In the genomic region with DNA sequence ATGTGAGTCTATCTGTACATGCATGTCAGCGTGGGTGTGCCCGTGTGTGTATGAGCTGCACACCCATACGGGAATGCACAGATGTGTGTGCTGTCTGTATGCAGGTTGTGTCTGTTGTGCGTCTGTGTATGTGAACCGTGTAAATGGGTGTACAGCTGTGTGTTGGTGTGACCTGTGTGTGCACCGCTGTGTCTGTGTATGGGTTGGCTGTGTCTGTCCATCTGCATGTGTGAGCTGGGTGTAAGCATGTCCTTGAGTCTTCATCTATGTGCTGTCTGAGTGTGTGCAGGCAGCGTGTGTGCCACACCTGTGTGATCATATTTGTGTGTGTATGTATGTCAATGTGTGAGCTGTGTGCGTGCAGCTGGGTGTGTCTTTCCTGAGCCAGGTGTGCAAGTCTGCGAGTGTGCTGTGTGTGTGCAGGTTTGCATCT, we compare ENCODE assay signal across 10 cellular contexts. TPM values are rescaled to one million over a fixed set of nuclear protein-coding genes. Genes with fewer than 3 reads are reported as not detected.
DNase-seq lines count a peak whose midpoint lies in the region; ATAC-seq, FAIRE-seq and TF ChIP-seq lines count a peak whose summit lies in the region.
"Had no signal": no experiment of that assay in that cellular context is flagged by ENCODE, and none has a peak within 500 bp of the region (broad histone marks: within the 10 kb centered on the region; RNA-seq: fewer than 3 reads in every experiment).

No MANE protein-coding gene starts in this region.

- H3K4me1 ChIP-seq in HCT116 (ENCODE audit: control insufficient read depth in 1 of 2, insufficient read depth in 2 of 2, low read length in 2 of 2): peaks cover 24 to 45% of the 10 kb centered on the region in 2 experiments
- peaks cover 8% of the 10 kb centered on the region for H3K4me1 ChIP-seq in ectodermal cell (ENCODE audit: control insufficient read depth, insufficient read depth, low read length)

- TF ChIP-seq POLR2A in HCT116 (IDR thresholded peaks at IDR 0.05; ENCODE audit: borderline replicate concordance, extremely low read depth, insufficient read depth, insufficient read length): no peak

- POLR2A ChIA-PET in HCT116 (lab: Charles Lee): no interaction called here

- H3K9me2 ChIP-seq in HCT116 (ENCODE audit: insufficient read depth): no peaks in the 10 kb centered on the region

- H3K4me3 ChIP-seq in HCT116 (replicated peaks in 1 of 2; ENCODE audit: low read depth in 1 of 2, low read length in 2 of 2) (no peak overlapping the region), ectodermal cell (ENCODE audit: insufficient read depth, low read depth, low read length) (peak overlapping the region; percentile 98)

- H3K27ac ChIP-seq in 22Rv1: peak overlapping the region; percentile 63
- no peak overlapping the region for H3K27ac ChIP-seq in HCT116 (ENCODE audit: low read depth, low read length)
- H3K27ac ChIP-seq in ectodermal cell (ENCODE audit: insufficient read depth, low read depth, low read length, poor library complexity, severe bottlenecking): peak overlapping the region; percentile 6

- H3K9me3 ChIP-seq in HCT116 (ENCODE audit: control insufficient read depth in 1 of 2, insufficient read depth in 1 of 2, low read depth in 1 of 2, low read length in 2 of 2) (no peaks in the 10 kb centered on the region), ectodermal cell (ENCODE audit: control insufficient read depth, low read length) (no peaks in the 10 kb centered on the region)

- FAIRE-seq in D721Med (lab: Jason Lieb, UNC): no peak
- FAIRE-seq: islet of Langerhans had no signal

- no peaks in the 10 kb centered on the region for H3K79me2 ChIP-seq in HCT116 (ENCODE audit: insufficient read depth, low read length)

- H3K27ac Mint-ChIP-seq in natural killer cell treated with Interleukin-12 subunit alpha and Interleukin-12 subunit beta and Interleukin-15 and Interleukin-18, amount 100 ng/mL, for 72 hours: no peak overlapping the region

- no peak overlapping the region for H3K9ac ChIP-seq in HCT116 (ENCODE audit: low read length)

- BruUV-seq in HCT116 (replicated peaks; lab: Mats Ljungman, UMichigan): TSS peak; percentile 56

- H3K36me3 ChIP-seq in HCT116 (ENCODE audit: control insufficient read depth in 1 of 2, insufficient read depth in 2 of 2, low read length in 2 of 2) (peaks cover 0 to 3% of the 10 kb centered on the region in 2 experiments; a peak in 2 of 4 replicates), ectodermal cell (ENCODE audit: control insufficient read depth, insufficient read depth, low read length) (peaks cover 4% of the 10 kb centered on the region)

- no peak overlapping the region for H2AFZ ChIP-seq in HCT116 (ENCODE audit: low read depth, low read length, poor library complexity, severe bottlenecking)

- no peak for ATAC-seq in HCT116
- no peak for ATAC-seq in natural killer cell treated with Interleukin-12 subunit alpha and Interleukin-12 subunit beta and Interleukin-15 and Interleukin-18, amount 100 ng/mL, for 72 hours
- ATAC-seq in GM18517 (IDR thresholded peaks at IDR 0.05; ENCODE audit: unreplicated experiment): no peak

- TF ChIP-seq CTCF in 22Rv1 (IDR thresholded peaks at IDR 0.05): no peak
- no peak for TF ChIP-seq CTCF in HCT116 (IDR thresholded peaks at IDR 0.05 in 2 of 3, conservative IDR thresholded peaks at IDR 0.05 in 1 of 3; ENCODE audit: borderline replicate concordance in 1 of 3, insufficient read depth in 1 of 3, low read depth in 2 of 3, low read length in 2 of 3)
- no peak for TF ChIP-seq CTCF in D721Med (IDR thresholded peaks at IDR 0.05; ENCODE audit: insufficient read depth, missing control alignments)

- H3K9me3 Mint-ChIP-seq in natural killer cell treated with Interleukin-12 subunit alpha and Interleukin-12 subunit beta and Interleukin-15 and Interleukin-18, amount 100 ng/mL, for 72 hours: no peaks in the 10 kb centered on the region

- intact Hi-C loops in HCT116 (cut with micrococcal nuclease): no loop called here

- H3K27me3 Mint-ChIP-seq in natural killer cell treated with Interleukin-12 subunit alpha and Interleukin-12 subunit beta and Interleukin-15 and Interleukin-18, amount 100 ng/mL, for 72 hours: peaks cover 37 to 44% of the 10 kb centered on the region in 2 donors

- DNase-seq in HCT116 (ENCODE audit: low read depth, low spot score): no peak
- no peak for DNase-seq in natural killer cell treated with Interleukin-12 subunit alpha and Interleukin-12 subunit beta and Interleukin-15 and Interleukin-18, amount 100 ng/mL, for 72 hours (ENCODE audit: low spot score)
- no peak for DNase-seq in NCI-H524 (lab: John Stamatoyannopoulos, UW)
- no peak for DNase-seq in D721Med (ENCODE audit: insufficient read length, low spot score)
- DNase-seq in NCI-H748 treated with DMSO at 0.1 percent for 48 hours (lab: John Stamatoyannopoulos, UW): no peak

- RAD21 ChIA-PET in HCT116 (lab: Charles Lee; ENCODE audit: low non-redundant PET in 1 of 2, low total read pairs in 2 of 2, uncharacterized antibody in 2 of 2, unreplicated experiment in 2 of 2): interaction anchor here in 1 of 2 experiments (0.6 kb wide), 1 partner anchor 56 kb away, joined by 3 read pairs; no protein-coding TSS in a partner anchor

- H3K4me3 Mint-ChIP-seq in natural killer cell treated with Interleukin-12 subunit alpha and Interleukin-12 subunit beta and Interleukin-15 and Interleukin-18, amount 100 ng/mL, for 72 hours: peak overlapping the region; percentile 3

- no peaks in the 10 kb centered on the region for H4K20me1 ChIP-seq in HCT116 (ENCODE audit: insufficient read depth)

- no peaks in the 10 kb centered on the region for H3K27me3 ChIP-seq in HCT116 (ENCODE audit: insufficient read depth, low read length)
- no peaks in the 10 kb centered on the region for H3K27me3 ChIP-seq in ectodermal cell (ENCODE audit: control insufficient read depth, insufficient read depth, low read length, poor library complexity, severe bottlenecking)

- CTCF ChIA-PET in HCT116 (lab: Charles Lee): no interaction called here

- 0 out of 2 replicates have a peak overlapping the region, but pooled peaks have one; percentile 91 for H3K4me2 ChIP-seq in HCT116 (ENCODE audit: low read length)

- 83 to 85% methylated on average over 9 of the region's 9 CpGs for WGBS in ectodermal cell, 2 experiments

- no peak for TF ChIP-seq RAD21 in HCT116 (IDR thresholded peaks at IDR 0.05; ENCODE audit: low read depth)

- H3K4me1 Mint-ChIP-seq in natural killer cell treated with Interleukin-12 subunit alpha and Interleukin-12 subunit beta and Interleukin-15 and Interleukin-18, amount 100 ng/mL, for 72 hours (ENCODE audit: low read depth in 2 of 2): peaks cover 15 to 19% of the 10 kb centered on the region in 2 donors

- H3K36me3 Mint-ChIP-seq in natural killer cell treated with Interleukin-12 subunit alpha and Interleukin-12 subunit beta and Interleukin-15 and Interleukin-18, amount 100 ng/mL, for 72 hours: no peaks in the 10 kb centered on the region

TF ChIP-seq in HCT116, 20 proteins besides CTCF, POLR2A, EP300 and RAD21 (continues in another document):
- TF ChIP-seq CBX3 (IDR thresholded peaks at IDR 0.05; ENCODE audit: low read depth): no peak
- TF ChIP-seq SP1 (IDR thresholded peaks at IDR 0.05; ENCODE audit: low read depth): no peak
- no peak for TF ChIP-seq ATF3 (IDR thresholded peaks at IDR 0.05)
- no peak for TF ChIP-seq ELF1 (IDR thresholded peaks at IDR 0.05; ENCODE audit: borderline replicate concordance, low read depth)
- TF ChIP-seq JUND (IDR thresholded peaks at IDR 0.05): no peak
- no peak for TF ChIP-seq CEBPB (IDR thresholded peaks at IDR 0.05; ENCODE audit: low read depth)
- no peak for TF ChIP-seq FOSL1 (IDR thresholded peaks at IDR 0.05; ENCODE audit: low read depth)
- no peak for TF ChIP-seq SIN3A (IDR thresholded peaks at IDR 0.05; ENCODE audit: low read depth)
- TF ChIP-seq EZH2phosphoT487 (IDR thresholded peaks at IDR 0.05; ENCODE audit: borderline replicate concordance): no peak
- TF ChIP-seq, protein P1, sequence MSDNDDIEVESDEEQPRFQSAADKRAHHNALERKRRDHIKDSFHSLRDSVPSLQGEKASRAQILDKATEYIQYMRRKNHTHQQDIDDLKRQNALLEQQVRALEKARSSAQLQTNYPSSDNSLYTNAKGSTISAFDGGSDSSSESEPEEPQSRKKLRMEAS (IDR thresholded peaks at IDR 0.05): no peak
- no peak for TF ChIP-seq TCF7L2 (IDR thresholded peaks at IDR 0.05; ENCODE audit: borderline replicate concordance, extremely low read depth, insufficient read depth, insufficient read length)
- no peak for TF ChIP-seq YY1 (IDR thresholded peaks at IDR 0.05; ENCODE audit: extremely low read depth, insufficient replicate concordance, low read depth, low read length)

RNA-seq across cellular contexts. Expression of gene NOTCH3, which starts 1.6 kb away (rescaled TPM):
- 39.4 TPM for total RNA-seq in HCT116 (2021; ENCODE audit: unreplicated experiment)
- 32.1 and 52.5 TPM in 2 replicates for polyA plus RNA-seq in HCT116 (2012)
- 86.2 TPM for polyA plus RNA-seq in ectodermal cell (2013, experiment 1 of 4)
- polyA plus RNA-seq in ectodermal cell (2013, experiment 2 of 4): 106 TPM
- 83.2 TPM for polyA plus RNA-seq in ectodermal cell (2013, experiment 3 of 4)
- polyA plus RNA-seq in ectodermal cell (2013, experiment 4 of 4): 89.4 TPM
- not detected for total RNA-seq in natural killer cell treated with Interleukin-12 subunit alpha and Interleukin-12 subunit beta and Interleukin-15 and Interleukin-18, amount 100 ng/mL, for 72 hours
- total RNA-seq: T-helper 1 cell treated with Interleukin-12 subunit alpha and Interleukin-12 subunit beta and Interleukin-4 antibody, amounts not matched to agents 30 ng/mL and 1 ng/mL, for 36 hours had no signal

RNA-seq across cellular contexts. Expression of gene EPHX3, which starts 33.0 kb away (rescaled TPM):
- 0.12 TPM for total RNA-seq in HCT116 (2021; ENCODE audit: unreplicated experiment)
- polyA plus RNA-seq in HCT116 (2012): 0.21 TPM in 1 of 2 replicates, not detected in the other
- polyA plus RNA-seq in ectodermal cell (2013, experiment 1 of 4): 6.4 TPM
- 5.5 TPM for polyA plus RNA-seq in ectodermal cell (2013, experiment 2 of 4)
- 5.9 TPM for polyA plus RNA-seq in ectodermal cell (2013, experiment 3 of 4)
- 5.3 TPM for polyA plus RNA-seq in ectodermal cell (2013, experiment 4 of 4)
- total RNA-seq in natural killer cell treated with Interleukin-12 subunit alpha and Interleukin-12 subunit beta and Interleukin-15 and Interleukin-18, amount 100 ng/mL, for 72 hours: 1 to 10 TPM in 1 of 2 donors, under 1 TPM in 1; 0.81 to 1.0 TPM
- total RNA-seq: T-helper 1 cell treated with Interleukin-12 subunit alpha and Interleukin-12 subunit beta and Interleukin-4 antibody, amounts not matched to agents 30 ng/mL and 1 ng/mL, for 36 hours had no signal

Comparison
In these comparisons a context has a peak if more than half of its experiments do, and no peak if none do; other contexts are left out.
1. RNA of gene NOTCH3, which starts 1.6 kb away (total RNA-seq): 39.4 TPM in HCT116 (single experiment); not detected in natural killer cell treated with Interleukin-12 subunit alpha and Interleukin-12 subunit beta and Interleukin-15 and Interleukin-18, amount 100 ng/mL, for 72 hours; every median in the first group is over 10 times any median in the second.